24 cellular contexts compared by ENCODE assay signal in the genomic region with DNA sequence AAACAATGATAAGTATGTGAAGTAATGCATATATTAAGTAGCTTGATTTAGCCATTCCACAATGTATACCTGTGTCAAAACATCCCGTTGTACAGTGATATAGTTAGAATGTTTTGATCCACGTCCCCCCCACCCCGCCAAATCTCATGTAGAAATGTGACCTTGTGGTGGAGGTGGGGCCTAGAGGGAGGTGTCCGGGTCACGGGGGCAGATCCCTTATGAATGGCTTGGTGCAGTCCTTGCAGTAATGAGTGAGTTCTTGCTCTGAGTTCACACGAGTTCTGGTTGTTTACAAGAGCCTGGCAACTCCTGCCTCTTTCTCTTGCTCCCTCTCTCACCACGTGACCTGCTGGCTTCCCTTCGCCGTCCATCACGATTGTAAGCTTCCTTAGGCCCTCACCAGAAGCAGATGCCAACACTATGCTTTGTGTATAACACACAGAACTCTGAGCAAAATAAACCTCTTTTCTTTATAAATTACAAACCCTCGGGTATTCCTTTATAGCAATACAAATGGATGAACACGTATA.
"Had no signal": no experiment of that assay in that cellular context is flagged by ENCODE, and none has a peak within 500 bp of the region (broad histone marks: within the 10 kb centered on the region; RNA-seq: fewer than 3 reads in every experiment).

No MANE protein-coding gene starts in this region.

- H3K4me3 ChIP-seq: ascending aorta, cardiac muscle cell, SJCRH30, SK-N-MC had no signal

- H3K9me3 ChIP-seq: ascending aorta, SJCRH30 had no signal

- H3K36me3 ChIP-seq: ascending aorta, cardiac muscle cell, SJCRH30 had no signal

- FAIRE-seq: TTC549 had no signal

- H3K27ac ChIP-seq: ascending aorta, cardiac muscle cell, SJCRH30, SK-N-MC had no signal

- H3K4me1 ChIP-seq: ascending aorta, SJCRH30 had no signal

- DNase-seq: activated CD4-positive, alpha-beta T cell treated with anti-CD3 and anti-CD28 coated beads for 36 hours; activated CD4-positive, alpha-beta T cell treated with anti-CD3 and anti-CD28 coated beads, Interleukin-2, amount 10 ng/mL, durations not matched to agents 7 days and 5 days; activated CD4-positive, alpha-beta T cell treated with anti-CD3 and anti-CD28 coated beads, Interleukin-2, amount 50 U/mL, for 48 hours; activated CD8-positive, alpha-beta T cell treated with anti-CD3 and anti-CD28 coated beads, Interleukin-2, amount 10 ng/mL, durations not matched to agents 7 days and 5 days; activated gamma-delta T cell; activated naive CD4-positive, alpha-beta T cell treated with Interleukin-2 at 50 U/mL for 16 hours; activated naive CD8-positive, alpha-beta T cell treated with anti-CD3 and anti-CD28 coated beads, Interleukin-2, amount 10 ng/mL, durations not matched to agents 7 days and 5 days; activated T-cell treated with anti-CD3 and anti-CD28 coated beads, Interleukin-2, amount 50 U/mL, for 24 hours; amygdala; NCI-H1105 treated with DMSO at 0.1 percent for 48 hours; NCI-H1436 treated with DMSO at 0.1 percent for 48 hours; NCI-H1694 treated with DMSO at 0.1 percent for 48 hours; NCI-H2029; NCI-H510A treated with DMSO at 0.1 percent for 48 hours; NCI-H526 treated with DMSO at 0.1 percent for 48 hours; SHP77; T1000 had no signal

- ATAC-seq: activated CD4-positive, alpha-beta T cell treated with anti-CD3 and anti-CD28 coated beads for 36 hours; activated CD4-positive, CD25-positive, alpha-beta regulatory T cell treated with anti-CD3 and anti-CD28 coated beads, Interleukin-2, amount 50 U/mL, for 24 hours; activated CD8-positive, alpha-beta T cell treated with anti-CD3 and anti-CD28 coated beads, Interleukin-2, amount 10 ng/mL, durations not matched to agents 7 days and 5 days; Panc1 had no signal

- H3K27me3 ChIP-seq: ascending aorta, cardiac muscle cell, SJCRH30 had no signal
